ENCODE assay signal across 8 cellular contexts in genomic region chr20:47150403-47151152, GRCh38.
DNase-seq lines count a peak whose midpoint lies in the region; ATAC-seq and TF ChIP-seq lines count a peak whose summit lies in the region.

No MANE protein-coding gene starts in this region.

- H3K9ac ChIP-seq in fibroblast of lung (ENCODE audit: insufficient read depth, low read length): no peak overlapping the region

- ATAC-seq in activated naive CD8-positive, alpha-beta T cell treated with anti-CD3 and anti-CD28 coated beads, Interleukin-2, amount 10 ng/mL, durations not matched to agents 7 days and 5 days (ENCODE audit: low read depth): peak; percentile 47
- ATAC-seq in natural killer cell treated with Interleukin-12 subunit alpha and Interleukin-12 subunit beta and Interleukin-15 and Interleukin-18, amount 100 ng/mL, for 72 hours: peak; percentile 55 to 64
- no peak for ATAC-seq in HG02870 (IDR thresholded peaks at IDR 0.05; ENCODE audit: unreplicated experiment)

- no peak overlapping the region for H3K27ac ChIP-seq in fibroblast of lung (ENCODE audit: insufficient read depth, low read length)

- H3K36me3 ChIP-seq in fibroblast of lung (ENCODE audit: control insufficient read depth, insufficient read depth, low read length): no peaks in the 10 kb centered on the region

- peak; percentile 49 to 69 for TF ChIP-seq CTCF in fibroblast of lung (conservative IDR thresholded peaks at IDR 0.05 in 1 of 2, IDR thresholded peaks at IDR 0.05 in 1 of 2; ENCODE audit: low read depth in 1 of 2, low read length in 2 of 2)

- POLR2A ChIA-PET in activated naive CD8-positive, alpha-beta T cell treated with anti-CD3 and anti-CD28 coated beads, Interleukin-2, amount 10 ng/mL, durations not matched to agents 7 days and 5 days (lab: Charles Lee): no interaction called here

- H3K27me3 ChIP-seq in fibroblast of lung (ENCODE audit: control insufficient read depth, insufficient read depth, low read length): no peaks in the 10 kb centered on the region

- no peak overlapping the region for H3K4me3 Mint-ChIP-seq in activated naive CD8-positive, alpha-beta T cell treated with anti-CD3 and anti-CD28 coated beads, Interleukin-2, amount 10 ng/mL, durations not matched to agents 7 days and 5 days
- H3K4me3 Mint-ChIP-seq in activated naive CD8-positive, alpha-beta T cell treated with anti-CD3 and anti-CD28 coated beads for 36 hours: no peak overlapping the region
- H3K4me3 Mint-ChIP-seq in natural killer cell treated with Interleukin-12 subunit alpha and Interleukin-12 subunit beta and Interleukin-15 and Interleukin-18, amount 100 ng/mL, for 72 hours: no peak overlapping the region

- H4K20me1 ChIP-seq in fibroblast of lung (ENCODE audit: control insufficient read depth, extremely low read depth, insufficient read depth, low read length): no peaks in the 10 kb centered on the region

- H3K4me3 ChIP-seq in fibroblast of lung (replicated peaks in 1 of 4; ENCODE audit: control extremely low read depth in 1 of 4, insufficient read depth in 1 of 4, low read depth in 3 of 4, low read length in 4 of 4): no peak overlapping the region

- no peaks in the 10 kb centered on the region for H3K79me2 ChIP-seq in fibroblast of lung (ENCODE audit: control insufficient read depth, insufficient read depth, low read length)

- H3K9me3 Mint-ChIP-seq in activated naive CD8-positive, alpha-beta T cell treated with anti-CD3 and anti-CD28 coated beads, Interleukin-2, amount 10 ng/mL, durations not matched to agents 7 days and 5 days: no peaks in the 10 kb centered on the region
- no peaks in the 10 kb centered on the region for H3K9me3 Mint-ChIP-seq in activated naive CD8-positive, alpha-beta T cell treated with anti-CD3 and anti-CD28 coated beads for 36 hours
- no peaks in the 10 kb centered on the region for H3K9me3 Mint-ChIP-seq in natural killer cell treated with Interleukin-12 subunit alpha and Interleukin-12 subunit beta and Interleukin-15 and Interleukin-18, amount 100 ng/mL, for 72 hours

- no peak overlapping the region for H3K27ac Mint-ChIP-seq in activated naive CD8-positive, alpha-beta T cell treated with anti-CD3 and anti-CD28 coated beads, Interleukin-2, amount 10 ng/mL, durations not matched to agents 7 days and 5 days
- H3K27ac Mint-ChIP-seq in activated naive CD8-positive, alpha-beta T cell treated with anti-CD3 and anti-CD28 coated beads for 36 hours: no peak overlapping the region
- no peak overlapping the region for H3K27ac Mint-ChIP-seq in natural killer cell treated with Interleukin-12 subunit alpha and Interleukin-12 subunit beta and Interleukin-15 and Interleukin-18, amount 100 ng/mL, for 72 hours

- no peak overlapping the region for H2AFZ ChIP-seq in fibroblast of lung (ENCODE audit: low read length)

- no peaks in the 10 kb centered on the region for H3K9me3 ChIP-seq in fibroblast of lung (ENCODE audit: control insufficient read depth, insufficient read depth, low read depth, low read length)

- no peak overlapping the region for H3K4me2 ChIP-seq in fibroblast of lung (ENCODE audit: extremely low read depth, insufficient read depth, low read length)

- no peak for DNase-seq in activated naive CD8-positive, alpha-beta T cell treated with anti-CD3 and anti-CD28 coated beads, Interleukin-2, amount 10 ng/mL, durations not matched to agents 7 days and 5 days
- no peak for DNase-seq in activated naive CD8-positive, alpha-beta T cell treated with anti-CD3 and anti-CD28 coated beads for 36 hours
- DNase-seq in NCI-H128 (lab: John Stamatoyannopoulos, UW; ENCODE audit: unreplicated experiment): peak; percentile 5
- DNase-seq in SW480 (ENCODE audit: low spot score): peak; percentile 84
- peak; percentile 70 to 72 for DNase-seq in fibroblast of lung (ENCODE audit: low read depth in 2 of 2)
- no peak for DNase-seq in natural killer cell treated with Interleukin-12 subunit alpha and Interleukin-12 subunit beta and Interleukin-15 and Interleukin-18, amount 100 ng/mL, for 72 hours (ENCODE audit: low spot score)
- no peak for DNase-seq in hippocampal formation (lab: John Stamatoyannopoulos, UW)

- H3K36me3 Mint-ChIP-seq in activated naive CD8-positive, alpha-beta T cell treated with anti-CD3 and anti-CD28 coated beads, Interleukin-2, amount 10 ng/mL, durations not matched to agents 7 days and 5 days: no peaks in the 10 kb centered on the region
- no peaks in the 10 kb centered on the region for H3K36me3 Mint-ChIP-seq in activated naive CD8-positive, alpha-beta T cell treated with anti-CD3 and anti-CD28 coated beads for 36 hours
- no peaks in the 10 kb centered on the region for H3K36me3 Mint-ChIP-seq in natural killer cell treated with Interleukin-12 subunit alpha and Interleukin-12 subunit beta and Interleukin-15 and Interleukin-18, amount 100 ng/mL, for 72 hours

- peaks cover 5% of the 10 kb centered on the region for H3K27me3 Mint-ChIP-seq in activated naive CD8-positive, alpha-beta T cell treated with anti-CD3 and anti-CD28 coated beads, Interleukin-2, amount 10 ng/mL, durations not matched to agents 7 days and 5 days
- peaks cover 4% of the 10 kb centered on the region for H3K27me3 Mint-ChIP-seq in activated naive CD8-positive, alpha-beta T cell treated with anti-CD3 and anti-CD28 coated beads for 36 hours
- H3K27me3 Mint-ChIP-seq in natural killer cell treated with Interleukin-12 subunit alpha and Interleukin-12 subunit beta and Interleukin-15 and Interleukin-18, amount 100 ng/mL, for 72 hours: peaks cover 21 to 24% of the 10 kb centered on the region in 2 donors

- H3K4me1 Mint-ChIP-seq in activated naive CD8-positive, alpha-beta T cell treated with anti-CD3 and anti-CD28 coated beads, Interleukin-2, amount 10 ng/mL, durations not matched to agents 7 days and 5 days: peaks cover 2% of the 10 kb centered on the region
- no peaks in the 10 kb centered on the region for H3K4me1 Mint-ChIP-seq in activated naive CD8-positive, alpha-beta T cell treated with anti-CD3 and anti-CD28 coated beads for 36 hours
- peaks cover 6 to 7% of the 10 kb centered on the region in 2 donors for H3K4me1 Mint-ChIP-seq in natural killer cell treated with Interleukin-12 subunit alpha and Interleukin-12 subunit beta and Interleukin-15 and Interleukin-18, amount 100 ng/mL, for 72 hours (ENCODE audit: low read depth in 2 of 2)

- no peaks in the 10 kb centered on the region for H3K4me1 ChIP-seq in fibroblast of lung (ENCODE audit: control insufficient read depth, extremely low read depth, insufficient read depth, low read length)

Comparison
In these comparisons a context has a peak if more than half of its experiments do, and no peak if none do; other contexts are left out.
1. DNase-seq: peak in NCI-H128 (single experiment), SW480 (single experiment) and fibroblast of lung (2 of 2); none in activated naive CD8-positive, alpha-beta T cell treated with anti-CD3 and anti-CD28 coated beads, Interleukin-2, amount 10 ng/mL, durations not matched to agents 7 days and 5 days (single experiment), activated naive CD8-positive, alpha-beta T cell treated with anti-CD3 and anti-CD28 coated beads for 36 hours (single experiment), natural killer cell treated with Interleukin-12 subunit alpha and Interleukin-12 subunit beta and Interleukin-15 and Interleukin-18, amount 100 ng/mL, for 72 hours (single experiment) and hippocampal formation (0 of 2).